Comparison of ENCODE assay signal across 30 cellular contexts in the genomic region with DNA sequence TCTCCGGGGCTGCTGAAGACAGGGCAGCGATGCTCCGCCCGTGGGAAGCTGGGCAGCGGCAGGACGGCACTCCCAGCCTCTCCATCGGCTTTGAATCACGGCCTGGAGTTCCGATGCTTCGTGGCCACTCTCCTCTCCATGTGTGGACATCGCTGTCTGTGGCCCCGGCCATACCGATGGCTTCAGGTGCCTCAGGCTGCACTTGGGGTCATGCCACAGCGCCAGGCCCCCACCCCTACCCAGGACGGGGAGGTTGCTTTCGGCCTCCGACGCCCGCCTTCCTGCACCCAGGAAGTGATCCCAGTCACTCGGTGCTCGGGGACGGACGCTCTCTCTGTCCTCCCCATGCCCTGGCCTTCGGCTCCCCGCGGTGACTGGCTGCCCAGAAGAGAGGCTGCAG.
"Had no signal": no experiment of that assay in that cellular context is flagged by ENCODE, and none has a peak within 500 bp of the region (broad histone marks: within the 10 kb centered on the region; RNA-seq: fewer than 3 reads in every experiment).

No MANE protein-coding gene starts in this region.

- H3K36me3 ChIP-seq: ascending aorta, breast epithelium, cardiac muscle cell, esophagus muscularis mucosa, gastroesophageal sphincter had no signal

- DNase-seq: activated CD4-positive, alpha-beta memory T cell treated with anti-CD3 and anti-CD28 coated beads, Interleukin-2, amount 10 ng/mL, durations not matched to agents 7 days and 5 days; activated CD4-positive, alpha-beta T cell treated with anti-CD3 and anti-CD28 coated beads for 36 hours; activated CD4-positive, alpha-beta T cell treated with anti-CD3 and anti-CD28 coated beads, Interleukin-2, amount 10 ng/mL, durations not matched to agents 24 days and 14 days; activated CD4-positive, alpha-beta T cell treated with anti-CD3 and anti-CD28 coated beads, Interleukin-2, amount 50 U/mL, for 4 hours; activated CD4-positive, CD25-positive, alpha-beta regulatory T cell; activated CD4-positive, CD25-positive, alpha-beta regulatory T cell treated with anti-CD3 and anti-CD28 coated beads, Interleukin-2, amount 50 U/mL, for 72 hours; activated CD8-positive, alpha-beta memory T cell treated with anti-CD3 and anti-CD28 coated beads, Interleukin-2, amount 50 U/mL, for 48 hours; activated gamma-delta T cell; activated naive CD4-positive, alpha-beta T cell; activated naive CD4-positive, alpha-beta T cell treated with anti-CD3 and anti-CD28 coated beads, Interleukin-2, amount 10 ng/mL, durations not matched to agents 7 days and 5 days; activated naive CD8-positive, alpha-beta T cell treated with anti-CD3 and anti-CD28 coated beads, Interleukin-2, amount 10 ng/mL, durations not matched to agents 7 days and 5 days; activated T-cell treated with anti-CD3 and anti-CD28 coated beads for 4 hours; activated T-cell treated with anti-CD3 and anti-CD28 coated beads, Interleukin-2, amount 50 U/mL, for 24 hours; activated T-cell treated with anti-CD3 and anti-CD28 coated beads, Interleukin-2, amount 50 U/mL, for 72 hours; central memory CD4-positive, alpha-beta T cell; cerebellar nuclear complex; dorsolateral prefrontal cortex; effector memory CD8-positive, alpha-beta T cell; erythroblast; foreskin melanocyte; T-helper 2 cell had no signal

- H3K4me3 ChIP-seq: ascending aorta, breast epithelium, cardiac muscle cell, coronary artery, dorsolateral prefrontal cortex, esophagus muscularis mucosa, gastroesophageal sphincter had no signal

- H3K4me3 Mint-ChIP-seq: activated CD4-positive, alpha-beta memory T cell treated with anti-CD3 and anti-CD28 coated beads, Interleukin-2, amount 10 ng/mL, durations not matched to agents 7 days and 5 days; activated CD4-positive, alpha-beta T cell treated with anti-CD3 and anti-CD28 coated beads for 36 hours; activated CD4-positive, alpha-beta T cell treated with anti-CD3 and anti-CD28 coated beads, Interleukin-2, amount 10 ng/mL, durations not matched to agents 24 days and 14 days; activated naive CD4-positive, alpha-beta T cell treated with anti-CD3 and anti-CD28 coated beads, Interleukin-2, amount 10 ng/mL, durations not matched to agents 7 days and 5 days; activated naive CD8-positive, alpha-beta T cell treated with anti-CD3 and anti-CD28 coated beads, Interleukin-2, amount 10 ng/mL, durations not matched to agents 7 days and 5 days; activated T-cell treated with anti-CD3 and anti-CD28 coated beads, Interleukin-2, amount 50 U/mL, for 24 hours; activated T-cell treated with anti-CD3 and anti-CD28 coated beads, Interleukin-2, amount 50 U/mL, for 72 hours; brain; dendritic cell treated with granulocyte-macrophage colony-stimulating factor and Interleukin-4, amounts not matched to agents 40 ng/mL and 50 ng/mL, for 4 days; effector memory CD8-positive, alpha-beta T cell had no signal

- H3K4me1 Mint-ChIP-seq: activated CD4-positive, alpha-beta memory T cell treated with anti-CD3 and anti-CD28 coated beads, Interleukin-2, amount 10 ng/mL, durations not matched to agents 7 days and 5 days; activated CD4-positive, alpha-beta T cell treated with anti-CD3 and anti-CD28 coated beads for 36 hours; activated CD4-positive, alpha-beta T cell treated with anti-CD3 and anti-CD28 coated beads, Interleukin-2, amount 10 ng/mL, durations not matched to agents 24 days and 14 days; activated naive CD4-positive, alpha-beta T cell treated with anti-CD3 and anti-CD28 coated beads, Interleukin-2, amount 10 ng/mL, durations not matched to agents 7 days and 5 days; activated naive CD8-positive, alpha-beta T cell treated with anti-CD3 and anti-CD28 coated beads, Interleukin-2, amount 10 ng/mL, durations not matched to agents 7 days and 5 days had no signal

- H3K27me3 ChIP-seq: ascending aorta, breast epithelium, cardiac muscle cell, dorsolateral prefrontal cortex, esophagus muscularis mucosa had no signal

- H3K27me3 Mint-ChIP-seq: activated CD4-positive, alpha-beta memory T cell treated with anti-CD3 and anti-CD28 coated beads, Interleukin-2, amount 10 ng/mL, durations not matched to agents 7 days and 5 days; activated CD4-positive, alpha-beta T cell treated with anti-CD3 and anti-CD28 coated beads for 36 hours; activated CD4-positive, alpha-beta T cell treated with anti-CD3 and anti-CD28 coated beads, Interleukin-2, amount 10 ng/mL, durations not matched to agents 24 days and 14 days; activated naive CD4-positive, alpha-beta T cell treated with anti-CD3 and anti-CD28 coated beads, Interleukin-2, amount 10 ng/mL, durations not matched to agents 7 days and 5 days; activated naive CD8-positive, alpha-beta T cell treated with anti-CD3 and anti-CD28 coated beads, Interleukin-2, amount 10 ng/mL, durations not matched to agents 7 days and 5 days; activated T-cell treated with anti-CD3 and anti-CD28 coated beads, Interleukin-2, amount 50 U/mL, for 24 hours had no signal

- H3K9me3 ChIP-seq: ascending aorta, breast epithelium, esophagus muscularis mucosa, gastroesophageal sphincter had no signal

- H3K27ac ChIP-seq: ascending aorta, breast epithelium, cardiac muscle cell, coronary artery, dorsolateral prefrontal cortex, esophagus muscularis mucosa, gastroesophageal sphincter had no signal

- H3K36me3 Mint-ChIP-seq: activated naive CD4-positive, alpha-beta T cell treated with anti-CD3 and anti-CD28 coated beads, Interleukin-2, amount 10 ng/mL, durations not matched to agents 7 days and 5 days; activated naive CD4-positive, alpha-beta T cell treated with anti-CD3 and anti-CD28 coated beads, Interleukin-2, amount 50 U/mL, for 72 hours; activated naive CD8-positive, alpha-beta T cell treated with anti-CD3 and anti-CD28 coated beads, Interleukin-2, amount 10 ng/mL, durations not matched to agents 7 days and 5 days; brain had no signal

- H3K4me1 ChIP-seq: ascending aorta, breast epithelium, gastroesophageal sphincter had no signal

- ATAC-seq: activated CD4-positive, alpha-beta T cell treated with anti-CD3 and anti-CD28 coated beads for 36 hours; activated naive CD4-positive, alpha-beta T cell treated with anti-CD3 and anti-CD28 coated beads, Interleukin-2, amount 50 U/mL, for 72 hours; activated T-cell treated with anti-CD3 and anti-CD28 coated beads, Interleukin-2, amount 50 U/mL, for 72 hours; effector memory CD8-positive, alpha-beta T cell; gastroesophageal sphincter had no signal

- H3K9me3 Mint-ChIP-seq: activated CD4-positive, alpha-beta memory T cell treated with anti-CD3 and anti-CD28 coated beads, Interleukin-2, amount 10 ng/mL, durations not matched to agents 7 days and 5 days; activated CD4-positive, alpha-beta T cell treated with anti-CD3 and anti-CD28 coated beads, Interleukin-2, amount 10 ng/mL, durations not matched to agents 24 days and 14 days; activated naive CD4-positive, alpha-beta T cell treated with anti-CD3 and anti-CD28 coated beads, Interleukin-2, amount 10 ng/mL, durations not matched to agents 7 days and 5 days; activated naive CD4-positive, alpha-beta T cell treated with anti-CD3 and anti-CD28 coated beads, Interleukin-2, amount 50 U/mL, for 72 hours; activated naive CD8-positive, alpha-beta T cell treated with anti-CD3 and anti-CD28 coated beads, Interleukin-2, amount 10 ng/mL, durations not matched to agents 7 days and 5 days; activated T-cell treated with anti-CD3 and anti-CD28 coated beads, Interleukin-2, amount 50 U/mL, for 24 hours; activated T-cell treated with anti-CD3 and anti-CD28 coated beads, Interleukin-2, amount 50 U/mL, for 72 hours; dendritic cell treated with granulocyte-macrophage colony-stimulating factor and Interleukin-4, amounts not matched to agents 40 ng/mL and 50 ng/mL, for 4 days; effector memory CD8-positive, alpha-beta T cell had no signal

- H3K27ac Mint-ChIP-seq: activated CD4-positive, alpha-beta memory T cell treated with anti-CD3 and anti-CD28 coated beads, Interleukin-2, amount 10 ng/mL, durations not matched to agents 7 days and 5 days; activated CD4-positive, alpha-beta T cell treated with anti-CD3 and anti-CD28 coated beads for 36 hours; activated CD4-positive, alpha-beta T cell treated with anti-CD3 and anti-CD28 coated beads, Interleukin-2, amount 10 ng/mL, durations not matched to agents 24 days and 14 days; activated naive CD4-positive, alpha-beta T cell treated with anti-CD3 and anti-CD28 coated beads, Interleukin-2, amount 10 ng/mL, durations not matched to agents 7 days and 5 days; activated naive CD4-positive, alpha-beta T cell treated with anti-CD3 and anti-CD28 coated beads, Interleukin-2, amount 50 U/mL, for 72 hours; activated naive CD8-positive, alpha-beta T cell treated with anti-CD3 and anti-CD28 coated beads, Interleukin-2, amount 10 ng/mL, durations not matched to agents 7 days and 5 days; activated T-cell treated with anti-CD3 and anti-CD28 coated beads, Interleukin-2, amount 50 U/mL, for 24 hours; activated T-cell treated with anti-CD3 and anti-CD28 coated beads, Interleukin-2, amount 50 U/mL, for 72 hours; brain; dendritic cell treated with granulocyte-macrophage colony-stimulating factor and Interleukin-4, amounts not matched to agents 40 ng/mL and 50 ng/mL, for 4 days; effector memory CD8-positive, alpha-beta T cell had no signal
